In genomic region chr1:9822897-9823692, GRCh38 we compare ENCODE assay signal across 8 cellular contexts. TPM values are rescaled to one million over a fixed set of nuclear protein-coding genes. Genes with fewer than 3 reads are reported as not detected.
DNase-seq lines count a peak whose midpoint lies in the region; ATAC-seq and TF ChIP-seq lines count a peak whose summit lies in the region.

No MANE protein-coding gene starts in this region.

- no peaks in the 10 kb centered on the region for H3K27me3 ChIP-seq in SU-DHL-6 (ENCODE audit: low read length)
- H3K27me3 ChIP-seq in colonic mucosa, result no peaks in the 10 kb centered on the region
- no peaks in the 10 kb centered on the region for H3K27me3 ChIP-seq in lung (ENCODE audit: control insufficient read depth, insufficient read depth)
- no peaks in the 10 kb centered on the region for H3K27me3 ChIP-seq in stomach smooth muscle (ENCODE audit: control insufficient read depth in 1 of 2, insufficient read depth in 2 of 2, low read length in 2 of 2)

- in situ Hi-C loops in Caki2 (cut with HindIII; ENCODE audit: low pct_unique_long_range_greater_than_20kb, low sequenced_read_pairs), result no loop called here

- H3K9ac ChIP-seq in SU-DHL-6 (ENCODE audit: low read length), result peak overlapping the region; percentile 97
- H3K9ac ChIP-seq in colonic mucosa (ENCODE audit: low read depth in 2 of 2, low read length in 2 of 2), result peak overlapping the region; percentile 93 to 96
- peak overlapping the region; percentile 73 for H3K9ac ChIP-seq in stomach smooth muscle (ENCODE audit: low read length in 2 of 2)

- H3K9me3 ChIP-seq in SU-DHL-6 (ENCODE audit: insufficient read depth, low read length) (no peaks in the 10 kb centered on the region), colonic mucosa (no peaks in the 10 kb centered on the region), lung (ENCODE audit: control insufficient read depth in 2 of 2, insufficient read depth in 1 of 2, low read length in 1 of 2) (no peaks in the 10 kb centered on the region), stomach smooth muscle (ENCODE audit: control insufficient read depth in 2 of 2, low read length in 2 of 2) (no peaks in the 10 kb centered on the region)

- H3F3A ChIP-seq in SU-DHL-6 (ENCODE audit: insufficient read depth), result peaks cover 50% of the 10 kb centered on the region

- peaks cover 10% of the 10 kb centered on the region; the same call in 1 of the 2 replicates for H4K20me1 ChIP-seq in SU-DHL-6 (ENCODE audit: low read depth, low read length)

- peaks cover 53% of the 10 kb centered on the region for H3K79me2 ChIP-seq in SU-DHL-6 (ENCODE audit: insufficient read depth, low read length)

- peak overlapping the region; percentile 94 for H3K4me2 ChIP-seq in SU-DHL-6 (ENCODE audit: low read depth, low read length, poor library complexity, severe bottlenecking)

- DNase-seq in Caki2 (ENCODE audit: low read depth) (peak; percentile 26), colonic mucosa (peak; percentile 49), lung (ENCODE audit: low spot score) (no peak)

- H3K36me3 ChIP-seq in SU-DHL-6 (ENCODE audit: low read length) (peaks cover 15% of the 10 kb centered on the region), colonic mucosa (no peaks in the 10 kb centered on the region), lung (ENCODE audit: control insufficient read depth in 2 of 2, insufficient read depth in 2 of 2, low read length in 2 of 2) (peaks cover 0 to 1% of the 10 kb centered on the region in 2 donors), stomach smooth muscle (ENCODE audit: control insufficient read depth in 2 of 2, insufficient read depth in 2 of 2, low read length in 2 of 2) (no peaks in the 10 kb centered on the region)

- intact Hi-C loops in colonic mucosa (cut with DNase I), result no loop called here

- WGBS in lung, 2 donors, result 0 to 1% methylated on average over 44 to 71 of the region's 71 CpGs

- no peak overlapping the region for H2AFZ ChIP-seq in SU-DHL-6 (ENCODE audit: low read depth, low read length, severe bottlenecking)

- TF ChIP-seq CTCF in SU-DHL-6 (IDR thresholded peaks at IDR 0.05; ENCODE audit: insufficient read depth, low read length, poor library complexity, severe bottlenecking) (no peak), colonic mucosa (IDR thresholded peaks at IDR 0.05) (no peak), lung (IDR thresholded peaks at IDR 0.05; ENCODE audit: control extremely low read depth, extremely low read depth) (no peak)

- peak; percentile 16 for ATAC-seq in HG02678 (IDR thresholded peaks at IDR 0.05; ENCODE audit: unreplicated experiment)
- ATAC-seq in lung (ENCODE audit: insufficient read depth, low FRiP score), result no peak
- no peak for ATAC-seq in GM18858 (IDR thresholded peaks at IDR 0.05; ENCODE audit: unreplicated experiment)
- ATAC-seq in GM18909 (IDR thresholded peaks at IDR 0.05; ENCODE audit: poor library complexity, unreplicated experiment), result no peak

- H3K4me3 ChIP-seq in SU-DHL-6 (ENCODE audit: insufficient read depth, low read length, poor library complexity, severe bottlenecking) (peak overlapping the region; percentile 89), colonic mucosa (peak overlapping the region; percentile 86), lung (peak overlapping the region; percentile 88), stomach smooth muscle (ENCODE audit: low read length in 2 of 2) (peak overlapping the region; percentile 93 to 96)

- H3K27ac ChIP-seq in SU-DHL-6 (ENCODE audit: low read depth, low read length) (peak overlapping the region; percentile 90), colonic mucosa (peak overlapping the region; percentile 78), lung (ENCODE audit: low read depth in 1 of 2, low read length in 1 of 2) (peak overlapping the region; percentile 88 to 95), stomach smooth muscle (ENCODE audit: low read length) (peak overlapping the region; percentile 62)

- H3K4me1 ChIP-seq in colonic mucosa (peaks cover 18% of the 10 kb centered on the region), lung (ENCODE audit: control insufficient read depth in 2 of 2, insufficient read depth in 2 of 2, low read length in 2 of 2) (peaks cover 2 to 10% of the 10 kb centered on the region in 2 donors), stomach smooth muscle (ENCODE audit: control insufficient read depth, insufficient read depth, low read length) (peaks cover 20% of the 10 kb centered on the region)

- H3K9me2 ChIP-seq in SU-DHL-6 (replicated peaks; ENCODE audit: insufficient read depth, low read length), result no peaks in the 10 kb centered on the region

RNA-seq across cellular contexts. Expression of gene CLSTN1, which starts 0.7 kb away (rescaled TPM):
- total RNA-seq in Caki2 (2014; rRNA removed; shearing (Covaris generic); ENCODE audit: low replicate concordance), result 144 and 149 TPM in 2 replicates
- total RNA-seq in colonic mucosa (100 to 1,000 TPM; 215 to 226 TPM), lung (10 to 100 TPM; 85.7 to 88.0 TPM)
- 10 to 100 TPM; 37.1 to 37.9 TPM for polyA plus RNA-seq in lung
